In the genomic region with DNA sequence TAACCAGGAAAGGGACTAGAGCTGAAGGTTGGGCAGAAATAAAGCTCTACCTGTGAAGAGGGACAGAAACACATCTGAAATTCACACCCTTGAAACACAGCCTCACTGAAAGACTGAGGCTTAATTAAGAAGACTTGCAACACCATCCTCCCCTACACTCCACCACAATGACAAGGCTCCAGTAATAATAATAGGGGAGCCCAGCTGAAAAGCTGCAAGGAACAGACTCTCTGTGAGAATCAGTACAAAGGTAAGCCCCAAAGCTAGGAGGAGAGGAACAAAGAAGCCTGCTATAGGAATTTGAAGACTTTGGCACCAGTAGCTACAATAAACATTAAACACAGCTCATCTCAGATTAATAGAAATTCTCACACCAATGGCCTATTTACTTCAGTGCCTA, we compare ENCODE assay signal across 25 cellular contexts.
"Had no signal": no experiment of that assay in that cellular context is flagged by ENCODE, and none has a peak within 500 bp of the region (broad histone marks: within the 10 kb centered on the region; RNA-seq: fewer than 3 reads in every experiment).

No MANE protein-coding gene starts in this region.

- H3K36me3 ChIP-seq: ascending aorta had no signal

- H3K4me2 ChIP-seq: KMS-11 had no signal

- H3K27ac Mint-ChIP-seq: activated B cell treated with CpG ODN at 0.5 μM for 24 hours; activated CD4-positive, alpha-beta T cell treated with anti-CD3 and anti-CD28 coated beads, Interleukin-2, amount 10 ng/mL, durations not matched to agents 24 days and 14 days; activated CD8-positive, alpha-beta memory T cell treated with anti-CD3 and anti-CD28 coated beads, Interleukin-2, amount 10 ng/mL, durations not matched to agents 7 days and 5 days; activated naive CD4-positive, alpha-beta T cell treated with anti-CD3 and anti-CD28 coated beads, Interleukin-2, amount 50 U/mL, for 72 hours; activated naive CD8-positive, alpha-beta T cell treated with anti-CD3 and anti-CD28 coated beads, Interleukin-2, amount 50 U/mL, for 24 hours; activated T-cell treated with anti-CD3 and anti-CD28 coated beads, Interleukin-2, amount 50 U/mL, for 24 hours; T-helper 1 cell treated with Interleukin-12 subunit alpha and Interleukin-12 subunit beta and Interleukin-4 antibody, amounts not matched to agents 30 μg/mL and 1 μg/mL, for 36 hours had no signal

- H3K4me3 Mint-ChIP-seq: activated B cell treated with CpG ODN at 0.5 μM for 24 hours; activated CD4-positive, alpha-beta T cell treated with anti-CD3 and anti-CD28 coated beads, Interleukin-2, amount 10 ng/mL, durations not matched to agents 24 days and 14 days; activated CD8-positive, alpha-beta memory T cell treated with anti-CD3 and anti-CD28 coated beads, Interleukin-2, amount 10 ng/mL, durations not matched to agents 7 days and 5 days; activated naive CD8-positive, alpha-beta T cell treated with anti-CD3 and anti-CD28 coated beads, Interleukin-2, amount 50 U/mL, for 24 hours; activated T-cell treated with anti-CD3 and anti-CD28 coated beads, Interleukin-2, amount 50 U/mL, for 24 hours; T-helper 1 cell treated with Interleukin-12 subunit alpha and Interleukin-12 subunit beta and Interleukin-4 antibody, amounts not matched to agents 30 μg/mL and 1 μg/mL, for 36 hours had no signal

- DNase-seq: activated B cell treated with CpG ODN at 0.5 μM for 24 hours; activated CD4-positive, alpha-beta T cell treated with anti-CD3 and anti-CD28 coated beads for 1 hour; activated CD4-positive, alpha-beta T cell treated with anti-CD3 and anti-CD28 coated beads, Interleukin-2, amount 10 ng/mL, durations not matched to agents 24 days and 14 days; activated CD4-positive, alpha-beta T cell treated with anti-CD3 and anti-CD28 coated beads, Interleukin-2, amount 50 U/mL, for 48 hours; activated CD8-positive, alpha-beta memory T cell treated with anti-CD3 and anti-CD28 coated beads, Interleukin-2, amount 10 ng/mL, durations not matched to agents 7 days and 5 days; activated effector memory CD4-positive, alpha-beta T cell treated with anti-CD3 and anti-CD28 coated beads, Interleukin-2, amount 50 U/mL, for 16 hours; activated naive CD4-positive, alpha-beta T cell treated with Interleukin-2 at 50 U/mL for 16 hours; activated naive CD8-positive, alpha-beta T cell treated with anti-CD3 and anti-CD28 coated beads, Interleukin-2, amount 50 U/mL, for 24 hours; activated T-cell treated with anti-CD3 and anti-CD28 coated beads, Interleukin-2, amount 50 U/mL, for 24 hours; amniotic stem cell; body of pancreas; NCI-H1092; NCI-H1417; NCI-H1930; NCI-H2107; NCI-H2171 treated with DMSO at 0.1 percent for 48 hours; NCI-H226; NCI-H526; NK-92 treated with Interleukin-12 subunit alpha and Interleukin-12 subunit beta, amount 100 ng/mL, for 24 hours; SHP77; T-helper 9 cell had no signal

- ATAC-seq: activated CD8-positive, alpha-beta memory T cell treated with anti-CD3 and anti-CD28 coated beads, Interleukin-2, amount 10 ng/mL, durations not matched to agents 7 days and 5 days; activated naive CD4-positive, alpha-beta T cell treated with anti-CD3 and anti-CD28 coated beads, Interleukin-2, amount 50 U/mL, for 72 hours; activated naive CD8-positive, alpha-beta T cell treated with anti-CD3 and anti-CD28 coated beads, Interleukin-2, amount 50 U/mL, for 24 hours; body of pancreas had no signal

- H3K9me3 Mint-ChIP-seq: activated B cell treated with CpG ODN at 0.5 μM for 24 hours; activated CD4-positive, alpha-beta T cell treated with anti-CD3 and anti-CD28 coated beads, Interleukin-2, amount 10 ng/mL, durations not matched to agents 24 days and 14 days; T-helper 1 cell treated with Interleukin-12 subunit alpha and Interleukin-12 subunit beta and Interleukin-4 antibody, amounts not matched to agents 30 μg/mL and 1 μg/mL, for 36 hours had no signal

- H3K27me3 ChIP-seq: ascending aorta, body of pancreas had no signal

- H3K27ac ChIP-seq: ascending aorta, body of pancreas, KMS-11 had no signal

- H3K9ac ChIP-seq: KMS-11 had no signal

- H3K4me1 Mint-ChIP-seq: activated B cell treated with CpG ODN at 0.5 μM for 24 hours; activated CD4-positive, alpha-beta T cell treated with anti-CD3 and anti-CD28 coated beads, Interleukin-2, amount 10 ng/mL, durations not matched to agents 24 days and 14 days; activated CD8-positive, alpha-beta memory T cell treated with anti-CD3 and anti-CD28 coated beads, Interleukin-2, amount 10 ng/mL, durations not matched to agents 7 days and 5 days; activated naive CD8-positive, alpha-beta T cell treated with anti-CD3 and anti-CD28 coated beads, Interleukin-2, amount 50 U/mL, for 24 hours had no signal

- H3K36me3 Mint-ChIP-seq: activated CD8-positive, alpha-beta memory T cell treated with anti-CD3 and anti-CD28 coated beads, Interleukin-2, amount 10 ng/mL, durations not matched to agents 7 days and 5 days had no signal

- H3K4me3 ChIP-seq: ascending aorta, body of pancreas had no signal

- H3K4me1 ChIP-seq: ascending aorta, body of pancreas had no signal

- H3K9me3 ChIP-seq: ascending aorta, body of pancreas had no signal

- H3K27me3 Mint-ChIP-seq: activated B cell treated with CpG ODN at 0.5 μM for 24 hours; activated CD4-positive, alpha-beta T cell treated with anti-CD3 and anti-CD28 coated beads, Interleukin-2, amount 10 ng/mL, durations not matched to agents 24 days and 14 days; activated CD8-positive, alpha-beta memory T cell treated with anti-CD3 and anti-CD28 coated beads, Interleukin-2, amount 10 ng/mL, durations not matched to agents 7 days and 5 days; activated naive CD8-positive, alpha-beta T cell treated with anti-CD3 and anti-CD28 coated beads, Interleukin-2, amount 50 U/mL, for 24 hours; activated T-cell treated with anti-CD3 and anti-CD28 coated beads, Interleukin-2, amount 50 U/mL, for 24 hours had no signal
